In genomic region chr1:183416850-183417690, GRCh38 we compare ENCODE assay signal across 8 cellular contexts. TPM values are rescaled to one million over a fixed set of nuclear protein-coding genes. Genes with fewer than 3 reads are reported as not detected.
DNase-seq lines count a peak whose midpoint lies in the region; ATAC-seq, FAIRE-seq and TF ChIP-seq lines count a peak whose summit lies in the region.

No MANE protein-coding gene starts in this region.

- H2BK15ac ChIP-seq in H1 (ENCODE audit: low read length), result no peak overlapping the region

- H3K27me3 Mint-ChIP-seq in CD4-positive, CD25-positive, alpha-beta regulatory T cell, result peaks cover 67% of the 10 kb centered on the region

- peak overlapping the region; percentile 95 to 97 for H3K4me2 ChIP-seq in H1 (ENCODE audit: insufficient read depth in 1 of 2, low read depth in 2 of 2, low read length in 2 of 2)

- H3K9me3 ChIP-seq in CD4-positive, CD25-positive, alpha-beta regulatory T cell (ENCODE audit: control insufficient read depth in 2 of 2, low read length in 2 of 2), result no peaks in the 10 kb centered on the region
- H3K9me3 ChIP-seq in H1 (ENCODE audit: insufficient read depth in 2 of 2, low read depth in 1 of 2, low read length in 1 of 2), result no peaks in the 10 kb centered on the region
- peaks cover 0 to 4% of the 10 kb centered on the region in 2 donors for H3K9me3 ChIP-seq in lung (ENCODE audit: control insufficient read depth in 2 of 2, insufficient read depth in 1 of 2, low read length in 1 of 2)

- no peak overlapping the region for H3K14ac ChIP-seq in H1 (ENCODE audit: insufficient read length)

- 2% methylated on average over 62 of the region's 62 CpGs; no CpG with 5 or more reads in 1 of the 2 experiments for WGBS in H1 (ENCODE audit: extremely low coverage in 1 of 2, insufficient coverage in 1 of 2, insufficient read length in 1 of 2, insufficient replicate concordance in 2 of 2, low coverage in 1 of 2, low lambda C conversion rate in 2 of 2, missing lambda C conversion rate in 1 of 2), 2 experiments
- 2 to 6% methylated on average over 62 of the region's 62 CpGs for WGBS in lung, 2 donors

- peak in 2 of 3 donors; percentile 31 to 36 for DNase-seq in CD4-positive, CD25-positive, alpha-beta regulatory T cell
- DNase-seq in NCI-H1092 treated with DMSO at 0.1 percent for 48 hours (lab: John Stamatoyannopoulos, UW), result peak; percentile 35
- DNase-seq in activated CD4-positive, alpha-beta T cell treated with anti-CD3 and anti-CD28 coated beads, Interleukin-2, amount 50 U/mL, for 48 hours, result peak; percentile 22 to 35
- DNase-seq in H1 (ENCODE audit: low read depth in 1 of 2, low spot score in 2 of 2), result peak in 1 of 2 experiments; percentile 89
- DNase-seq in lung (ENCODE audit: low spot score), result peak; percentile 45
- peak; percentile 6 to 26 for DNase-seq in stimulated activated CD4-positive, alpha-beta T cell treated with anti-CD3 and anti-CD28 coated beads, Interleukin-4, amount 100 ng/mL, for 4 hours
- DNase-seq in SIG-M5 treated with dmso at 0.1 percent for 504 hours (lab: John Stamatoyannopoulos, UW; ENCODE audit: unreplicated experiment), result no peak

- H2AK5ac ChIP-seq in H1 (ENCODE audit: low read depth, low read length), result no peak overlapping the region

- peaks cover 0 to 28% (median 20%) of the 10 kb centered on the region in 4 donors for H3K4me1 Mint-ChIP-seq in CD4-positive, CD25-positive, alpha-beta regulatory T cell

- no peaks in the 10 kb centered on the region for H3K36me3 Mint-ChIP-seq in CD4-positive, CD25-positive, alpha-beta regulatory T cell

- H3K23ac ChIP-seq in H1 (ENCODE audit: insufficient read length), result no peak overlapping the region

- 0 out of 2 replicates have a peak overlapping the region, but pooled peaks have one; percentile 98 for H2BK12ac ChIP-seq in H1 (ENCODE audit: low read depth, low read length)

- H3K23me2 ChIP-seq in H1 (ENCODE audit: low read depth, low read length), result peaks cover 15% of the 10 kb centered on the region

- H2BK20ac ChIP-seq in H1 (ENCODE audit: low read length), result no peak overlapping the region

- H3K27ac ChIP-seq in CD4-positive, CD25-positive, alpha-beta regulatory T cell (ENCODE audit: insufficient read depth, low read length, poor library complexity, severe bottlenecking), result no peak overlapping the region
- H3K27ac ChIP-seq in H1 (ENCODE audit: low read depth, low read length) (no peak overlapping the region), lung (ENCODE audit: low read depth in 1 of 2, low read length in 1 of 2) (no peak overlapping the region)

- H4K5ac ChIP-seq in H1 (ENCODE audit: insufficient read length, low read depth, low read length), result no peak overlapping the region

- H4K20me1 ChIP-seq in H1 (replicated peaks in 1 of 2; ENCODE audit: control insufficient read depth in 1 of 2, insufficient read depth in 2 of 2, low read length in 2 of 2), result no peaks in the 10 kb centered on the region

- no peak overlapping the region for H3K4me3 ChIP-seq in CD4-positive, CD25-positive, alpha-beta regulatory T cell (ENCODE audit: low read depth, low read length)
- H3K4me3 ChIP-seq in H1 (ENCODE audit: extremely low read depth in 1 of 4, insufficient read depth in 2 of 4, low read depth in 3 of 4, low read length in 4 of 4) (peak overlapping the region; percentile 54 to 87 (median 67)), lung (no peak overlapping the region)

- H3K36me3 ChIP-seq in CD4-positive, CD25-positive, alpha-beta regulatory T cell (ENCODE audit: control insufficient read depth, insufficient read depth, low read length), result no peaks in the 10 kb centered on the region
- no peaks in the 10 kb centered on the region for H3K36me3 ChIP-seq in H1 (ENCODE audit: control insufficient read depth in 2 of 4, insufficient read depth in 4 of 4, low read length in 3 of 4)
- H3K36me3 ChIP-seq in lung (ENCODE audit: control insufficient read depth in 2 of 2, insufficient read depth in 2 of 2, low read length in 2 of 2), result no peaks in the 10 kb centered on the region

- peak; percentile 17 to 22; a peak in 2 of 4 replicates for TF ChIP-seq RAD21 in H1 (IDR thresholded peaks at IDR 0.05 in 1 of 2, conservative IDR thresholded peaks at IDR 0.05 in 1 of 2; ENCODE audit: low read depth in 2 of 2, low read length in 2 of 2)

- no peak for TF ChIP-seq EP300 in H1 (IDR thresholded peaks at IDR 0.05; ENCODE audit: borderline replicate concordance in 1 of 2, low read depth in 2 of 2, low read length in 2 of 2)

- peak overlapping the region in 2 of 4 experiments; percentile 2 to 4; a peak in 4 of 7 replicates for H3K9ac ChIP-seq in H1 (replicated peaks in 1 of 4; ENCODE audit: extremely low read depth in 1 of 4, low read depth in 3 of 4, low read length in 3 of 4)

- H2BK5ac ChIP-seq in H1 (ENCODE audit: low read depth, low read length), result no peak overlapping the region; the same call in 1 of the 2 replicates

- peak overlapping the region in 3 of 4 donors; percentile 49 to 84 (median 74) for H3K4me3 Mint-ChIP-seq in CD4-positive, CD25-positive, alpha-beta regulatory T cell

- peaks cover 33% of the 10 kb centered on the region for H3K27me3 ChIP-seq in CD4-positive, CD25-positive, alpha-beta regulatory T cell (ENCODE audit: control insufficient read depth, insufficient read depth, low read length)
- peaks cover 2 to 15% (median 12%) of the 10 kb centered on the region in 4 experiments; a peak in 6 of 7 replicates for H3K27me3 ChIP-seq in H1 (replicated peaks in 1 of 4; ENCODE audit: control insufficient read depth in 3 of 4, extremely low read depth in 1 of 4, insufficient read depth in 3 of 4, low read length in 3 of 4)
- H3K27me3 ChIP-seq in lung (ENCODE audit: control insufficient read depth, insufficient read depth), result no peaks in the 10 kb centered on the region

- H4K8ac ChIP-seq in H1 (ENCODE audit: extremely low read depth, insufficient read depth, low read length), result no peak overlapping the region

- H3K56ac ChIP-seq in H1 (replicated peaks; ENCODE audit: insufficient read length, low read depth, low read length), result no peak overlapping the region

- CTCF ChIA-PET in H1 (lab: Charles Lee; ENCODE audit: partially characterized antibody), result interaction anchor here (0.6 to 3.3 kb wide), 8 partner anchors 25 to 455 kb away, joined by 3 to 13 read pairs (median 3); no protein-coding TSS in a partner anchor

- no peak overlapping the region for H2AFZ ChIP-seq in H1 (ENCODE audit: low read length)

- no peak overlapping the region for H4K91ac ChIP-seq in H1 (replicated peaks; ENCODE audit: insufficient read length, low read length)

- H3K9me3 Mint-ChIP-seq in CD4-positive, CD25-positive, alpha-beta regulatory T cell, result peaks cover 0 to 4% (median 0%) of the 10 kb centered on the region in 7 donors

- H3K27ac Mint-ChIP-seq in CD4-positive, CD25-positive, alpha-beta regulatory T cell, result peak overlapping the region in 1 of 3 donors; percentile 27

- peak; percentile 48 for FAIRE-seq in H1 (lab: Jason Lieb, UNC)

- TF ChIP-seq CTCF in H1 (IDR thresholded peaks at IDR 0.05; ENCODE audit: control extremely low read depth in 1 of 3, insufficient read depth in 1 of 3, low read depth in 1 of 3, low read length in 3 of 3), result no peak
- TF ChIP-seq CTCF in lung (IDR thresholded peaks at IDR 0.05; ENCODE audit: control extremely low read depth, extremely low read depth), result no peak

- H3K4ac ChIP-seq in H1 (replicated peaks; ENCODE audit: insufficient read length, low read depth, low read length), result no peak overlapping the region

- no peak overlapping the region for H3K18ac ChIP-seq in H1 (ENCODE audit: extremely low read depth, low read length)

- no peaks in the 10 kb centered on the region; a peak in 1 of 4 replicates for H3K79me2 ChIP-seq in H1 (ENCODE audit: control insufficient read depth in 1 of 2, insufficient read depth in 2 of 2, low read length in 2 of 2)

- no peak for ATAC-seq in CD4-positive, CD25-positive, alpha-beta regulatory T cell (ENCODE audit: low read depth in 2 of 2)
- ATAC-seq in lung (ENCODE audit: insufficient read depth, low FRiP score), result peak; percentile 73
- ATAC-seq in HG03521 (IDR thresholded peaks at IDR 0.05; ENCODE audit: unreplicated experiment), result no peak

- H3K79me1 ChIP-seq in H1 (ENCODE audit: low read depth, low read length), result peaks cover 2% of the 10 kb centered on the region; the same call in 1 of the 2 replicates

- H2BK120ac ChIP-seq in H1 (replicated peaks; ENCODE audit: low read depth, low read length), result no peak overlapping the region

- H3K4me1 ChIP-seq in CD4-positive, CD25-positive, alpha-beta regulatory T cell (ENCODE audit: control insufficient read depth, insufficient read depth, low read length, poor library complexity, severe bottlenecking), result peaks cover 20% of the 10 kb centered on the region
- H3K4me1 ChIP-seq in H1 (replicated peaks in 1 of 4; ENCODE audit: control insufficient read depth in 3 of 4, insufficient read depth in 4 of 4, low read length in 3 of 4), result peaks cover 3 to 9% (median 7%) of the 10 kb centered on the region in 4 experiments
- peaks cover 2 to 15% of the 10 kb centered on the region in 2 donors for H3K4me1 ChIP-seq in lung (ENCODE audit: control insufficient read depth in 2 of 2, insufficient read depth in 2 of 2, low read length in 2 of 2)

- POLR2A ChIA-PET in H1 (lab: Charles Lee; ENCODE audit: partially characterized antibody), result interaction anchor here (0.7 to 3.6 kb wide), 6 partner anchors 13 to 87 kb away, joined by 3 to 17 read pairs (median 4); no protein-coding TSS in a partner anchor

- TF ChIP-seq POLR2A in H1 (IDR thresholded peaks at IDR 0.05; ENCODE audit: control extremely low read depth in 1 of 2, low read depth in 2 of 2, low read length in 2 of 2), result no peak

RNA-seq across cellular contexts. Expression of gene NMNAT2, which starts 1.1 kb away (rescaled TPM):
- not detected for total RNA-seq in CD4-positive, CD25-positive, alpha-beta regulatory T cell
- polyA plus RNA-seq in CD4-positive, CD25-positive, alpha-beta regulatory T cell, result not detected
- total RNA-seq in H1 (2021; fragmentation: NEBNext Ultra II Directional; extraction: Animal tissue kit (Norgen Biotek cat#: 25700)), result 20.9 and 23.8 TPM in 2 replicates
- polyA plus RNA-seq in H1 (2011; rRNA removed) (6.5 and 15.7 TPM in 2 replicates), lung (under 1 TPM; 0.10 to 1.00 TPM)
- polyA plus RNA-seq in H1 (2011; cell fraction: cytosol; rRNA removed), result 8.1 TPM
- polyA plus RNA-seq in H1 (2011; cell fraction: nucleus; rRNA removed), result 16.2 TPM
- polyA plus RNA-seq in H1 (2012, experiment 1 of 2), result 11.2 to 17.4 TPM (median 13.5 TPM) in 4 replicates
- 1.3 TPM for polyA plus RNA-seq in H1 (2012, experiment 2 of 2)
- polyA plus RNA-seq in H1 (2013, experiment 1 of 2), result 12.3 TPM
- polyA plus RNA-seq in H1 (2013, experiment 2 of 2), result 14.0 TPM
- polyA minus RNA-seq in H1 (2011; rRNA and poly(A)+ RNA removed), result 15.5 and 24.1 TPM in 2 replicates
- 5.6 TPM for polyA minus RNA-seq in H1 (2011; cell fraction: cytosol; rRNA and poly(A)+ RNA removed)
- 8.1 TPM for polyA minus RNA-seq in H1 (2011; cell fraction: nucleus; rRNA and poly(A)+ RNA removed)
- 1 to 10 TPM in 1 of 2 donors, under 1 TPM in 1; 0.88 to 1.1 TPM for total RNA-seq in lung

RNA-seq across cellular contexts. Expression of gene SMG7, which starts 55.2 kb away (rescaled TPM):
- 66.1 TPM for total RNA-seq in CD4-positive, CD25-positive, alpha-beta regulatory T cell
- polyA plus RNA-seq in CD4-positive, CD25-positive, alpha-beta regulatory T cell, result 10 to 100 TPM; 13.6 to 21.7 (median 21.6) TPM
- 61.2 and 65.6 TPM in 2 replicates for total RNA-seq in H1 (2021; fragmentation: NEBNext Ultra II Directional; extraction: Animal tissue kit (Norgen Biotek cat#: 25700))
- 29.9 and 39.3 TPM in 2 replicates for polyA plus RNA-seq in H1 (2011; rRNA removed)
- 29.6 TPM for polyA plus RNA-seq in H1 (2011; cell fraction: cytosol; rRNA removed)
- polyA plus RNA-seq in H1 (2011; cell fraction: nucleus; rRNA removed), result 43.7 TPM
- polyA plus RNA-seq in H1 (2012, experiment 1 of 2), result 31.0 to 49.0 TPM (median 37.6 TPM) in 4 replicates
- 7.1 TPM for polyA plus RNA-seq in H1 (2012, experiment 2 of 2)
- 41.0 TPM for polyA plus RNA-seq in H1 (2013, experiment 1 of 2)
- polyA plus RNA-seq in H1 (2013, experiment 2 of 2), result 40.7 TPM
- polyA minus RNA-seq in H1 (2011; rRNA and poly(A)+ RNA removed), result 87.7 and 139 TPM in 2 replicates
- polyA minus RNA-seq in H1 (2011; cell fraction: cytosol; rRNA and poly(A)+ RNA removed), result 33.3 TPM
- 81.4 TPM for polyA minus RNA-seq in H1 (2011; cell fraction: nucleus; rRNA and poly(A)+ RNA removed)
- total RNA-seq in lung, result 10 to 100 TPM; 64.2 to 86.6 TPM
- 10 to 100 TPM; 17.4 to 26.9 TPM for polyA plus RNA-seq in lung

Comparison
In these comparisons a context has a peak if more than half of its experiments do, and no peak if none do; other contexts are left out.
1. H3K4me3 ChIP-seq: peak in H1 (4 of 4); none in CD4-positive, CD25-positive, alpha-beta regulatory T cell (single experiment) and lung (single experiment).
2. RNA of gene NMNAT2, which starts 1.1 kb away (total RNA-seq): 20.9 to 23.8 TPM in H1; 0.88 to 1.1 TPM in lung and not detected in CD4-positive, CD25-positive, alpha-beta regulatory T cell (single experiment); every median in the first group is over 10 times any median in the second.